ENCODE assay signal across 1 cellular context in the genomic region with DNA sequence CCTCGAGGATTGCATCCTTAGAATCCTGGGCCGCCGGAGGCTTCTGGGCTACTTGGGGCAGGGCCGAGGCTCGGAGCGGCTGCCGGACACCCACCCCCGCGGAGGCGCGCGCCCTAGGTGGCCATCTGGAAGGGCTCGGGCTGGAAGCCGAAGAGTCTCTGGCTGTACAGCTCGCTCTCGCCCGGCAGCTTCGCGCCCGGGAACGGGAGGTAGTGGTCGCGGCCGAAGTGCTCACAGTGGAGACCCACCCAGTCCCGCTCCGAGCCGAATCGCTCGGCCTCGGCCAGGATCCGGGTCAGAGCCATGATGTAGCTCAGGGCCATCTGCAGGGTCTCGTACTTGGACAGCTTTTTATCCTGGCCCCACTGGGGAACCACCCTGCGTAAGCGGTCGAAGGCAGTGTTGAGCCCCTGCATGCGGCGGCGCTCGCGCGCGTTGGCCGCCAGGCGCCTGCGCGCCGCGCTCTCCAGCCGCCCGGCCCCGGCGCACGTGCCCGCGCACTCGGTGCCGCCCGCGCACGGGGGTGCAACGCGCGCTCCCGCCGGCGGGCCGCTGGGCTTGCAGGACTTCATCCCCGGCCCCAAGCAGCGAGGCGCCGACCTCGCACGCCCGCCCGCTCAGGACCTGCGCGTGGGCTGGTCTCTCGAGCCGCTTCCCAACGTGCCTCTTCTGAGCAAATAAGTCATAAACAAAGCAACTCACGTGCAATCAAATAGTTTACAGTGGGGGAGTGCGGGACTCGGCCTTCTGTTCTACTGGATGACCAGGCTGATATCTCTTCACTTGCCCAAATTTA.
A peak's percentile ranks its signal among the peaks of the same experiment; 100 is the strongest.
TF ChIP-seq lines count a peak whose summit lies in the region.

No MANE protein-coding gene starts in this region.

TF ChIP-seq in GM12878, 131 proteins besides CTCF, POLR2A, EP300 and RAD21 (continued from another document and continues in another):
- TF ChIP-seq, protein P1, sequence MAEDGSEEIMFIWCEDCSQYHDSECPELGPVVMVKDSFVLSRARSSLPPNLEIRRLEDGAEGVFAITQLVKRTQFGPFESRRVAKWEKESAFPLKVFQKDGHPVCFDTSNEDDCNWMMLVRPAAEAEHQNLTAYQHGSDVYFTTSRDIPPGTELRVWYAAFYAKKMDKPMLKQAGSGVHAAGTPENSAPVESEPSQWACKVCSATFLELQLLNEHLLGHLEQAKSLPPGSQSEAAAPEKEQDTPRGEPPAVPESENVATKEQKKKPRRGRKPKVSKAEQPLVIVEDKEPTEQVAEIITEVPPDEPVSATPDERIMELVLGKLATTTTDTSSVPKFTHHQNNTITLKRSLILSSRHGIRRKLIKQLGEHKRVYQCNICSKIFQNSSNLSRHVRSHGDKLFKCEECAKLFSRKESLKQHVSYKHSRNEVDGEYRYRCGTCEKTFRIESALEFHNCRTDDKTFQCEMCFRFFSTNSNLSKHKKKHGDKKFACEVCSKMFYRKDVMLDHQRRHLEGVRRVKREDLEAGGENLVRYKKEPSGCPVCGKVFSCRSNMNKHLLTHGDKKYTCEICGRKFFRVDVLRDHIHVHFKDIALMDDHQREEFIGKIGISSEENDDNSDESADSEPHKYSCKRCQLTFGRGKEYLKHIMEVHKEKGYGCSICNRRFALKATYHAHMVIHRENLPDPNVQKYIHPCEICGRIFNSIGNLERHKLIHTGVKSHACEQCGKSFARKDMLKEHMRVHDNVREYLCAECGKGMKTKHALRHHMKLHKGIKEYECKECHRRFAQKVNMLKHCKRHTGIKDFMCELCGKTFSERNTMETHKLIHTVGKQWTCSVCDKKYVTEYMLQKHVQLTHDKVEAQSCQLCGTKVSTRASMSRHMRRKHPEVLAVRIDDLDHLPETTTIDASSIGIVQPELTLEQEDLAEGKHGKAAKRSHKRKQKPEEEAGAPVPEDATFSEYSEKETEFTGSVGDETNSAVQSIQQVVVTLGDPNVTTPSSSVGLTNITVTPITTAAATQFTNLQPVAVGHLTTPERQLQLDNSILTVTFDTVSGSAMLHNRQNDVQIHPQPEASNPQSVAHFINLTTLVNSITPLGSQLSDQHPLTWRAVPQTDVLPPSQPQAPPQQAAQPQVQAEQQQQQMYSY (CRISPR knock-in tag; IDR thresholded peaks at IDR 0.05), result no peak
- TF ChIP-seq BACH1 (IDR thresholded peaks at IDR 0.05; ENCODE audit: borderline replicate concordance), result 0 out of 2 replicates have a peak, but pooled peaks have one; percentile 43
- no peak for TF ChIP-seq RBBP5 (conservative IDR thresholded peaks at IDR 0.05)
- no peak for TF ChIP-seq CEBPB (IDR thresholded peaks at IDR 0.05; ENCODE audit: borderline replicate concordance in 1 of 2, low read depth in 2 of 2, low read length in 2 of 2)
- no peak for TF ChIP-seq SUZ12 (IDR thresholded peaks at IDR 0.05; ENCODE audit: unreplicated experiment)
- TF ChIP-seq HDGF (IDR thresholded peaks at IDR 0.05), result no peak
- TF ChIP-seq SPI1 (IDR thresholded peaks at IDR 0.05; ENCODE audit: borderline replicate concordance, insufficient read depth, low read depth, low read length), result no peak
- TF ChIP-seq, protein P2, sequence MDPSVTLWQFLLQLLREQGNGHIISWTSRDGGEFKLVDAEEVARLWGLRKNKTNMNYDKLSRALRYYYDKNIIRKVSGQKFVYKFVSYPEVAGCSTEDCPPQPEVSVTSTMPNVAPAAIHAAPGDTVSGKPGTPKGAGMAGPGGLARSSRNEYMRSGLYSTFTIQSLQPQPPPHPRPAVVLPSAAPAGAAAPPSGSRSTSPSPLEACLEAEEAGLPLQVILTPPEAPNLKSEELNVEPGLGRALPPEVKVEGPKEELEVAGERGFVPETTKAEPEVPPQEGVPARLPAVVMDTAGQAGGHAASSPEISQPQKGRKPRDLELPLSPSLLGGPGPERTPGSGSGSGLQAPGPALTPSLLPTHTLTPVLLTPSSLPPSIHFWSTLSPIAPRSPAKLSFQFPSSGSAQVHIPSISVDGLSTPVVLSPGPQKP (IDR thresholded peaks at IDR 0.05; ENCODE audit: low read depth, low read length), result no peak
- TF ChIP-seq MAX (IDR thresholded peaks at IDR 0.05; ENCODE audit: low read depth, low read length), result no peak
- no peak for TF ChIP-seq ATF3 (IDR thresholded peaks at IDR 0.05; ENCODE audit: borderline replicate concordance, extremely low read depth, low read depth, low read length)
- no peak for TF ChIP-seq SMC3 (IDR thresholded peaks at IDR 0.05; ENCODE audit: borderline replicate concordance, low read length)
- TF ChIP-seq ZBTB33 (IDR thresholded peaks at IDR 0.05), result no peak
- no peak for TF ChIP-seq TAF1 (IDR thresholded peaks at IDR 0.05; ENCODE audit: borderline replicate concordance, low read depth, low read length)
- TF ChIP-seq YBX1 (IDR thresholded peaks at IDR 0.05), result no peak
- TF ChIP-seq IKZF1 (conservative IDR thresholded peaks at IDR 0.05), result peak; percentile 70
- TF ChIP-seq CREB1 (IDR thresholded peaks at IDR 0.05; ENCODE audit: low read depth), result no peak
- no peak for TF ChIP-seq POLR2AphosphoS5 (IDR thresholded peaks at IDR 0.05; ENCODE audit: low read length)
- no peak; the same call in 1 of the 2 replicates for TF ChIP-seq USF2 (IDR thresholded peaks at IDR 0.05; ENCODE audit: borderline replicate concordance, low read depth, low read length)
- no peak for TF ChIP-seq ZNF622 (IDR thresholded peaks at IDR 0.05)
- no peak for TF ChIP-seq WRNIP1 (IDR thresholded peaks at IDR 0.05; ENCODE audit: borderline replicate concordance, low read depth, low read length)
- TF ChIP-seq MYB (IDR thresholded peaks at IDR 0.05; ENCODE audit: borderline replicate concordance, low read depth, low read length), result no peak
- no peak for TF ChIP-seq NFXL1 (IDR thresholded peaks at IDR 0.05; ENCODE audit: borderline replicate concordance)
- no peak for TF ChIP-seq NFYA (IDR thresholded peaks at IDR 0.05; ENCODE audit: borderline replicate concordance, low read depth, low read length)
- TF ChIP-seq TCF3 (IDR thresholded peaks at IDR 0.05; ENCODE audit: borderline replicate concordance, insufficient read depth, low read depth, low read length), result no peak
- no peak for TF ChIP-seq ZZZ3 (IDR thresholded peaks at IDR 0.05; ENCODE audit: control insufficient read depth, insufficient read length, low read depth)
- TF ChIP-seq BHLHE40 (IDR thresholded peaks at IDR 0.05; ENCODE audit: borderline replicate concordance in 1 of 2, low read depth in 2 of 2, low read length in 1 of 2), result peak; percentile 76 to 97; a peak in 3 of 4 replicates
- TF ChIP-seq SP1 (IDR thresholded peaks at IDR 0.05; ENCODE audit: low read depth, low read length), result no peak
- TF ChIP-seq, protein P3, sequence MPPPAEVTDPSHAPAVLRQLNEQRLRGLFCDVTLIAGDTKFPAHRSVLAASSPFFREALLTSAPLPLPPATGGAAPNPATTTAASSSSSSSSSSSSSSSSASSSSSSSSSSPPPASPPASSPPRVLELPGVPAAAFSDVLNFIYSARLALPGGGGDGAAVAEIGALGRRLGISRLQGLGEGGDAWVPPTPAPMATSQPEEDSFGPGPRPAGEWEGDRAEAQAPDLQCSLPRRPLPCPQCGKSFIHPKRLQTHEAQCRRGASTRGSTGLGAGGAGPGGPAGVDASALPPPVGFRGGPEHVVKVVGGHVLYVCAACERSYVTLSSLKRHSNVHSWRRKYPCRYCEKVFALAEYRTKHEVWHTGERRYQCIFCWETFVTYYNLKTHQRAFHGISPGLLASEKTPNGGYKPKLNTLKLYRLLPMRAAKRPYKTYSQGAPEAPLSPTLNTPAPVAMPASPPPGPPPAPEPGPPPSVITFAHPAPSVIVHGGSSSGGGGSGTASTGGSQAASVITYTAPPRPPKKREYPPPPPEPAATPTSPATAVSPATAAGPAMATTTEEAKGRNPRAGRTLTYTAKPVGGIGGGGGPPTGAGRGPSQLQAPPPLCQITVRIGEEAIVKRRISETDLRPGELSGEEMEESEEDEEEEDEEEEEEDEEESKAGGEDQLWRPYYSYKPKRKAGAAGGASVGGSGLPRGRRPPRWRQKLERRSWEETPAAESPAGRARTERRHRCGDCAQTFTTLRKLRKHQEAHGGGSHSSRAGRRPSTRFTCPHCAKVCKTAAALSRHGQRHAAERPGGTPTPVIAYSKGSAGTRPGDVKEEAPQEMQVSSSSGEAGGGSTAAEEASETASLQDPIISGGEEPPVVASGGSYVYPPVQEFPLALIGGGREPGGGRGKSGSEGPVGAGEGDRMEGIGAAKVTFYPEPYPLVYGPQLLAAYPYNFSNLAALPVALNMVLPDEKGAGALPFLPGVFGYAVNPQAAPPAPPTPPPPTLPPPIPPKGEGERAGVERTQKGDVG (CRISPR knock-in tag; IDR thresholded peaks at IDR 0.05), result no peak
- TF ChIP-seq NRF1 (conservative IDR thresholded peaks at IDR 0.05; ENCODE audit: low read depth, low read length), result peak; percentile 44
- TF ChIP-seq ZNF687 (IDR thresholded peaks at IDR 0.05), result peak; percentile 54
- TF ChIP-seq IKZF2 (IDR thresholded peaks at IDR 0.05), result no peak
- no peak for TF ChIP-seq NFIC (IDR thresholded peaks at IDR 0.05; ENCODE audit: low read depth, low read length)
- TF ChIP-seq SMARCA5 (IDR thresholded peaks at IDR 0.05), result peak; percentile 64; the same call in 1 of the 2 replicates
- no peak for TF ChIP-seq STAT1 (conservative IDR thresholded peaks at IDR 0.05)
- no peak for TF ChIP-seq CHD2 (IDR thresholded peaks at IDR 0.05; ENCODE audit: borderline replicate concordance, low read depth, low read length)
- no peak for TF ChIP-seq POU2F2 (IDR thresholded peaks at IDR 0.05; ENCODE audit: borderline replicate concordance, low read depth, low read length)
- TF ChIP-seq JUNB (IDR thresholded peaks at IDR 0.05), result no peak
- TF ChIP-seq PAX5 (IDR thresholded peaks at IDR 0.05; ENCODE audit: borderline replicate concordance, low read depth, low read length), result no peak
- no peak for TF ChIP-seq PML (IDR thresholded peaks at IDR 0.05; ENCODE audit: low read length)
- no peak for TF ChIP-seq ATF2 (IDR thresholded peaks at IDR 0.05; ENCODE audit: low read length)
